ENCODE assay signal across 35 cellular contexts in genomic region chrX:134313418-134313817, GRCh38.
"Had no signal": no experiment of that assay in that cellular context is flagged by ENCODE, and none has a peak within 500 bp of the region (broad histone marks: within the 10 kb centered on the region; RNA-seq: fewer than 3 reads in every experiment).

No MANE protein-coding gene starts in this region.

- H3K9me3 ChIP-seq: MG63 had no signal

- H3K4me3 ChIP-seq: MG63 had no signal

- H3K27me3 ChIP-seq: MG63 had no signal

- H3K36me3 ChIP-seq: MG63 had no signal

- DNase-seq: Karpas-422, Kasumi-1, MG63, MM.1S, MV-4-11, NCI-H1048, NCI-H1092, NCI-H1092 treated with DMSO at 0.1 percent for 48 hours, NCI-H1105, NCI-H1105 treated with DMSO at 0.1 percent for 48 hours, NCI-H1417, NCI-H1417 treated with DMSO at 0.1 percent for 48 hours, NCI-H1436, NCI-H1436 treated with DMSO at 0.1 percent for 48 hours, NCI-H146, NCI-H1694, NCI-H1694 treated with DMSO at 0.1 percent for 48 hours, NCI-H187, NCI-H187 treated with DMSO at 0.1 percent for 48 hours, NCI-H1930, NCI-H2029, NCI-H2029 treated with DMSO at 0.1 percent for 48 hours, NCI-H2081, NCI-H2081 treated with DMSO at 0.1 percent for 48 hours, NCI-H2107, NCI-H2171, NCI-H2171 treated with DMSO at 0.1 percent for 48 hours, NCI-H2227 treated with DMSO at 0.1 percent for 48 hours, NCI-H226, NCI-H345, NCI-H446, NCI-H446 treated with DMSO at 0.1 percent for 48 hours, NCI-H510A, NCI-H510A treated with DMSO at 0.1 percent for 48 hours, NCI-H524 had no signal
